In the genomic region with DNA sequence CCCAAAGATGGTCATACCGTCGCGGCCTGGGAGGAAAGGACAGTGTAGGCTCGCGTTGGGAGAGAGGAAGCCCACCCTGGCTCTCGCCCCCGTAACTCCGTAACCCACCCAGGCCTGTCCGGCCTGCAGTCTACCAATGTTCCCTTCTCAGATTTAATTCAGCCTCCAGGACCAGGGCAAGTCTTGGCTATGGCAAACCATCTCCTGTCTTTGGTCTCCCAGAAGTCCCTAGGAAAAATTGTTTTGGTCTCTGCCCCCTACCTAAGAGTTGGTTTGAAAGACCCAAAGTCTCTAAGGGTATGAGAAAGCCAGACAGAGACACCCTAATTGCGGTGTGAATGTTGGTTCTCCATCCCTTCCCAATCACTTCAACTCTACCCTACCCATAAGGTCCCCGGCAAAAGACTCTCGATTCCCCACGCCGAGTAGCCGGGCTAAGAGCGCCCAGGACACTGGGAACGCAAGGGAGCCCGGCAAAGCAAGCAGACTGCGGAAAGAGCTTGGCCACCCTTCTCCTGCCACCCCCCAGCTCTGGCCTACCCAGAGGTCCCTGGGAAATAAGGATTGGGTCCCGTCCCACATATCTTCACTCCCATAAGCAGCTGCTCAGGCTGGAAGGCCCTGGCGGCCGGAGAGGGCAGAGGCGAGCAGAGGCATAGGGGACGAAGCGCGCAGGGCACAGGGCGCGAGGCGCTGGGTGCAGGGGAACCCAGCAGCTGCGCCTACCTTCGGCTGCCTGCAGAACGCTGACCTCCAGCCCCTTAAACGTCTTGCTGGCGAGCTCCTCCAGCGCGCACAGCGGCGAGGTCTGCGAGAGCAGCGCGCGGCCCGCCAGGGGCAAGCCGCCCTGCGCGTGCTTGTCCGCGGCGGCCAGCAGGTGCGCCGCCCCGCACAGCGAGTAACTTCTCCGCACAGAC, we compare ENCODE assay signal across 11 cellular contexts. TPM values are rescaled to one million over a fixed set of nuclear protein-coding genes. Genes with fewer than 3 reads are reported as not detected.
DNase-seq lines count a peak whose midpoint lies in the region; ATAC-seq and TF ChIP-seq lines count a peak whose summit lies in the region.
"Had no signal": no experiment of that assay in that cellular context is flagged by ENCODE, and none has a peak within 500 bp of the region (broad histone marks: within the 10 kb centered on the region; RNA-seq: fewer than 3 reads in every experiment).

No MANE protein-coding gene starts in this region.

- DNase-seq in NCI-H1105 treated with DMSO at 0.1 percent for 48 hours (lab: John Stamatoyannopoulos, UW) (peak; percentile 21), NCI-H1105 (lab: John Stamatoyannopoulos, UW) (no peak), NCI-H69 (lab: John Stamatoyannopoulos, UW) (peak; percentile 42), osteoblast (ENCODE audit: insufficient read length, low spot score, missing footprints) (peak; percentile 93)
- DNase-seq: foreskin melanocyte, lower lobe of right lung, upper lobe of right lung had no signal

- H3K4me3 ChIP-seq in osteoblast (ENCODE audit: insufficient read depth, low read length), result no peak overlapping the region

- H2AFZ ChIP-seq in osteoblast (ENCODE audit: low read length), result no peak overlapping the region

- no peaks in the 10 kb centered on the region for H3K36me3 ChIP-seq in osteoblast (ENCODE audit: insufficient read depth, low read length)
- H3K36me3 ChIP-seq: lower lobe of right lung, upper lobe of right lung had no signal

- peaks cover 97% of the 10 kb centered on the region for H3K27me3 ChIP-seq in osteoblast (ENCODE audit: insufficient read depth, low read length)

- peaks cover 0 to 9% (median 0%) of the 10 kb centered on the region in 5 experiments for H3K9me3 Mint-ChIP-seq in brain

- peaks cover 12% of the 10 kb centered on the region for H4K20me1 ChIP-seq in osteoblast (ENCODE audit: insufficient read depth, low read length)

- peaks cover 49% of the 10 kb centered on the region for H3K4me1 Mint-ChIP-seq in brain

- peak overlapping the region in 4 of 5 experiments; percentile 1 to 90 (median 74) for H3K4me3 Mint-ChIP-seq in brain

- TF ChIP-seq CTCF in brain (conservative IDR thresholded peaks at IDR 0.05) (no peak), osteoblast (IDR thresholded peaks at IDR 0.05; ENCODE audit: extremely low read depth, low read depth, low read length) (no peak)

- H3K27me3 Mint-ChIP-seq in brain, result peaks cover 98% of the 10 kb centered on the region

- H3K4me1 ChIP-seq in osteoblast (ENCODE audit: insufficient read depth, low read length), result no peaks in the 10 kb centered on the region

- ATAC-seq in GM18511 (IDR thresholded peaks at IDR 0.05; ENCODE audit: unreplicated experiment) (no peak), GM18870 (IDR thresholded peaks at IDR 0.05; ENCODE audit: unreplicated experiment) (no peak), GM19455 (IDR thresholded peaks at IDR 0.05; ENCODE audit: unreplicated experiment) (no peak)
- ATAC-seq: lower lobe of right lung, upper lobe of right lung had no signal

- no peaks in the 10 kb centered on the region for H3K36me3 Mint-ChIP-seq in brain

- H3K79me2 ChIP-seq in osteoblast (ENCODE audit: insufficient read depth, low read length), result no peaks in the 10 kb centered on the region

- no peak overlapping the region for H3K27ac ChIP-seq in osteoblast (ENCODE audit: low read depth, low read length)
- H3K27ac ChIP-seq: lower lobe of right lung, upper lobe of right lung had no signal

- peak overlapping the region in 2 of 5 experiments; percentile 86 to 89 for H3K27ac Mint-ChIP-seq in brain

- no peak overlapping the region for H3K4me2 ChIP-seq in osteoblast (ENCODE audit: insufficient read depth, low read length)

- H3K9me3 ChIP-seq in osteoblast (ENCODE audit: low read depth, low read length), result no peaks in the 10 kb centered on the region
- H3K9me3 ChIP-seq: lower lobe of right lung, upper lobe of right lung had no signal

RNA-seq across cellular contexts. Expression of a gene that starts 1.2 kb away (rescaled TPM):
- polyA plus RNA-seq in brain (ENCODE audit: insufficient read depth, low read depth, low replicate concordance), result not detected
- not detected in 2 replicates for total RNA-seq in osteoblast
- total RNA-seq: lower lobe of right lung, upper lobe of right lung had no signal
